Comparison of ENCODE assay signal across 9 cellular contexts in genomic region chr4:151013491-151013890, GRCh38. TPM values are rescaled to one million over a fixed set of nuclear protein-coding genes. Genes with fewer than 3 reads are reported as not detected.
DNase-seq lines count a peak whose midpoint lies in the region; ATAC-seq and TF ChIP-seq lines count a peak whose summit lies in the region.
"Had no signal": no experiment of that assay in that cellular context is flagged by ENCODE, and none has a peak within 500 bp of the region (broad histone marks: within the 10 kb centered on the region; RNA-seq: fewer than 3 reads in every experiment).

No MANE protein-coding gene starts in this region.

- H3K4me3 ChIP-seq in A673 (ENCODE audit: low read depth, low read length, poor library complexity, severe bottlenecking) (peak overlapping the region; percentile 85), HAP-1 (peak overlapping the region; percentile 97)

- POLR2A ChIA-PET in A673 (lab: Charles Lee; ENCODE audit: low non-redundant PET) = no interaction called here

- no peak for ATAC-seq in activated naive CD4-positive, alpha-beta T cell treated with anti-CD3 and anti-CD28 coated beads, Interleukin-2, amount 50 U/mL, for 72 hours
- no peak for ATAC-seq in HG03520 (IDR thresholded peaks at IDR 0.05; ENCODE audit: unreplicated experiment)

- intact Hi-C loops in A673 (cut with micrococcal nuclease; ENCODE audit: unreplicated experiment) = no loop called here

- H3K36me3 ChIP-seq in A673 (ENCODE audit: insufficient read depth, low read length, poor library complexity, severe bottlenecking) (peaks cover 4% of the 10 kb centered on the region), HAP-1 (replicated peaks) (peaks cover 5% of the 10 kb centered on the region)

- TF ChIP-seq CTCF in A673 (conservative IDR thresholded peaks at IDR 0.05; ENCODE audit: low read depth, low read length) = no peak

- peak overlapping the region; percentile 11 to 91 for H3K27ac Mint-ChIP-seq in activated naive CD4-positive, alpha-beta T cell treated with anti-CD3 and anti-CD28 coated beads, Interleukin-2, amount 50 U/mL, for 72 hours

- H3K9me3 ChIP-seq in A673 (ENCODE audit: low read depth, low read length, poor library complexity, severe bottlenecking) (no peaks in the 10 kb centered on the region), HAP-1 (no peaks in the 10 kb centered on the region)

- peak overlapping the region; percentile 14 for H3K27ac ChIP-seq in A673 (ENCODE audit: low read depth, low read length, poor library complexity, severe bottlenecking)

- H3K4me1 ChIP-seq in A673 (ENCODE audit: insufficient read depth, low read length, poor library complexity, severe bottlenecking) (peaks cover 14% of the 10 kb centered on the region), HAP-1 (peaks cover 5% of the 10 kb centered on the region; the same call in 1 of the 2 replicates)

- BruUV-seq in A673 (replicated peaks; lab: Mats Ljungman, UMichigan) = no TSS peak

- CTCF ChIA-PET in A673 (lab: Charles Lee) = no interaction called here

- H3K9me3 Mint-ChIP-seq in activated naive CD4-positive, alpha-beta T cell treated with anti-CD3 and anti-CD28 coated beads, Interleukin-2, amount 50 U/mL, for 72 hours = no peaks in the 10 kb centered on the region

- DNase-seq in A673 (ENCODE audit: low spot score) (no peak), HAP-1 (ENCODE audit: low spot score in 2 of 2) (no peak), kidney tubule cell (ENCODE audit: low spot score) (peak; percentile 17), pons (ENCODE audit: low spot score) (no peak), HPDE6-E6E7 (ENCODE audit: extremely low spot score) (no peak), EL (no peak)
- no peak for DNase-seq in activated naive CD4-positive, alpha-beta T cell treated with anti-CD3 and anti-CD28 coated beads, Interleukin-2, amount 50 U/mL, for 72 hours (ENCODE audit: low spot score in 2 of 2)
- DNase-seq: NCI-H526 treated with DMSO at 0.1 percent for 48 hours had no signal

- H3K27me3 ChIP-seq in A673 (replicated peaks; ENCODE audit: insufficient read depth, low read depth, low read length, poor library complexity) = no peaks in the 10 kb centered on the region
- no peaks in the 10 kb centered on the region for H3K27me3 ChIP-seq in HAP-1 (ENCODE audit: low read depth)

- peaks cover 20 to 33% of the 10 kb centered on the region in 2 donors for H3K36me3 Mint-ChIP-seq in activated naive CD4-positive, alpha-beta T cell treated with anti-CD3 and anti-CD28 coated beads, Interleukin-2, amount 50 U/mL, for 72 hours

- in situ Hi-C loops in HAP-1 (cut with MboI; ENCODE audit: low sequenced_read_pairs) = no loop called here

RNA-seq across cellular contexts. Expression of gene LRBA, which starts 1.6 kb away (rescaled TPM):
- total RNA-seq in A673 (2021) = 35.7 and 39.4 TPM in 2 replicates
- total RNA-seq in activated naive CD4-positive, alpha-beta T cell treated with anti-CD3 and anti-CD28 coated beads, Interleukin-2, amount 50 U/mL, for 72 hours = 10 to 100 TPM; 72.0 to 77.9 TPM
